In the genomic region with DNA sequence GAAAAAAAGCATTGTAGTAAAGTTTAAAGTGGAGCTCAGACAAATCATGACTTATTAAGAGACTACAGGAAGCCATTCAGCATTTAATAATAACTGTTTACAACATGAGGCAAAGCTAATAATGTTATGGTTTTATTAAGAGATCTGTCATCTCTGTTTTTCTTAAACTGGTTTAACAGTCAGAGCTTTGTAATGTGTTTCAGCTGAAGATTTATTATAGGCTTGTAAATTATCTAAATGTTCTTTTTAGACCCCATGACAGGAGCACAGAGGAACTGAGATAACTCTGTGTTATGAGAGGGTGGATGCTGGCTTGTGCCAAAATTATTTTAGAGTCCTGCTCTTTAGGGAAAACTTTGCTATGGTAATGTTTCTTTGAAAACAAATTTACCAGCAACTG, we compare ENCODE assay signal across 18 cellular contexts.
"Had no signal": no experiment of that assay in that cellular context is flagged by ENCODE, and none has a peak within 500 bp of the region (broad histone marks: within the 10 kb centered on the region; RNA-seq: fewer than 3 reads in every experiment).

No MANE protein-coding gene starts in this region.

- FAIRE-seq: keratinocyte had no signal

- DNase-seq: activated CD4-positive, alpha-beta T cell treated with anti-CD3 and anti-CD28 coated beads, Interleukin-2, amount 10 ng/mL, durations not matched to agents 7 days and 5 days; activated CD4-positive, CD25-positive, alpha-beta regulatory T cell; activated CD8-positive, alpha-beta memory T cell treated with anti-CD3 and anti-CD28 coated beads for 24 hours; activated naive CD4-positive, alpha-beta T cell; activated naive CD8-positive, alpha-beta T cell treated with anti-CD3 and anti-CD28 coated beads, Interleukin-2, amount 10 ng/mL, durations not matched to agents 7 days and 5 days; anterior cingulate cortex; dermis blood vessel endothelial cell; effector memory CD8-positive, alpha-beta T cell; mesenchymal stem cell; sigmoid colon; stimulated activated CD4-positive, alpha-beta T cell treated with anti-CD3 and anti-CD28 coated beads, Interleukin-12 subunit alpha, Interleukin-12 subunit beta, amount 100 ng/mL, for 4 hours; stimulated activated CD4-positive, alpha-beta T cell treated with anti-CD3 and anti-CD28 coated beads, Interleukin-2, amount 100 ng/mL, for 24 hours had no signal

- H3K79me2 ChIP-seq: hepatocyte had no signal

- H3K36me3 ChIP-seq: breast epithelium, sigmoid colon had no signal

- H2AFZ ChIP-seq: hepatocyte had no signal

- H3K27ac ChIP-seq: breast epithelium, epithelial cell of prostate, hepatocyte, sigmoid colon had no signal

- ATAC-seq: effector memory CD8-positive, alpha-beta T cell; natural killer cell treated with Interleukin-12 subunit alpha and Interleukin-12 subunit beta and Interleukin-15 and Interleukin-18, amount 100 ng/mL, for 72 hours; stimulated activated effector memory CD8-positive, alpha-beta T cell treated with anti-CD3 and anti-CD28 coated beads, Interleukin-12 subunit alpha, Interleukin-12 subunit beta, amount 100 ng/mL, for 72 hours had no signal

- H3K4me3 ChIP-seq: breast epithelium, hepatocyte, sigmoid colon had no signal

- H3K4me2 ChIP-seq: hepatocyte had no signal

- H3K9me3 ChIP-seq: breast epithelium, sigmoid colon had no signal

- H3K27me3 ChIP-seq: breast epithelium, hepatocyte, sigmoid colon had no signal

- H3K4me1 ChIP-seq: breast epithelium had no signal
